In the genomic region with DNA sequence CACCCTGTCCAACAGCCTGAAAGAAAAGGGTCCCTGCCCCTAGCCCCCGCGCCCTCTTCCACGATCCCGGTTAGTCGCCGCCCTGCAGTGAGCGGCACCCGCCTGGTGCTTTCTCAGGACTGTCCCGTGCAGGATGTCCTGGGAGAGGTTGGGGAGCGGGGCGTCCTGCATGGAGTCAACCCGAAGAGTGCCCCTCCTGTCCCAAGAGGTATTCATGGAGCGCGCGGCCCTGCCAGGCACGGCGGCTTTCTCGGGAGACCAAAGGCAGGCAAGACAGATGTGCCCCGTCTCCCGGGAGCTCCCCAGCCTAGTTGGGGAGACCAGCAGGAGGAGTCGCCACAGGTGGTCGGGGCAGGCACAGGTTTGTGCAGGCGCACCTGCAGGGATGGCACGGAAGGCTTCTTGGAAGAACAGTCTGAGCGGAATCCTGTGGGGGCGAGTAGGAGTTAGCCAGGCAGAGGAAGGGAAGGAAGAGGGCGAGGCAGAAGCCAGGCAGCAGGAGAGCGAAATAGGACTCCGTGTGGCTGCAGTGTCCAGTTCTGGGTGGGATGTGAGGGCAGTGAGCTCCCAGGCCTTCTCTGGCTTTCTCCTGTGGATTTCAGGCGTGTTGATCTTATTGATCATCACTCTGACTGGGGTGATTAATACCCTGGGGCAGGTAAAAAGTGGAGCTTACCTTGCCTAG, we compare ENCODE assay signal across 7 cellular contexts. TPM values are rescaled to one million over a fixed set of nuclear protein-coding genes. Genes with fewer than 3 reads are reported as not detected.
DNase-seq lines count a peak whose midpoint lies in the region; ATAC-seq, FAIRE-seq and TF ChIP-seq lines count a peak whose summit lies in the region.

No MANE protein-coding gene starts in this region.

- no peaks in the 10 kb centered on the region for H3K27me3 Mint-ChIP-seq in activated B cell treated with CpG ODN at 0.5 μM for 24 hours

- POLR2A ChIA-PET in activated B cell treated with CpG ODN at 0.5 μM for 24 hours (lab: Charles Lee): interaction anchor here (1.2 to 1.8 kb wide), 6 partner anchors 13 to 311 kb away, joined by 3 to 14 read pairs (median 6); a partner anchor contains a TSS

- peak overlapping the region; percentile 88 for H3K4me3 Mint-ChIP-seq in activated B cell treated with CpG ODN at 0.5 μM for 24 hours

- H3K27ac Mint-ChIP-seq in activated B cell treated with CpG ODN at 0.5 μM for 24 hours: peak overlapping the region; percentile 41

- peak overlapping the region; percentile 90 to 99 (median 94) for H3K27ac ChIP-seq in gastrocnemius medialis

- H3K4me1 ChIP-seq in gastrocnemius medialis: peaks cover 37 to 42% of the 10 kb centered on the region in 2 donors

- intact Hi-C loops in activated B cell treated with CpG ODN at 0.5 μM for 24 hours (cut with micrococcal nuclease): loop anchor here (2.0 kb wide), 4 partner anchors 47 to 737 kb away; a partner anchor contains a TSS
- intact Hi-C loops in gastrocnemius medialis (cut with DNase I; ENCODE audit: low total_unique reads): no loop called here

- CTCF ChIA-PET in activated B cell treated with CpG ODN at 0.5 μM for 24 hours (lab: Charles Lee): interaction anchor here (1.6 to 4.0 kb wide), 3 partner anchors 14 to 45 kb away, joined by 8 to 27 read pairs (median 9); a partner anchor contains a TSS

- FAIRE-seq in HTR-8/SVneo (lab: Jason Lieb, UNC): peak; percentile 16

- in situ Hi-C loops in gastrocnemius medialis (cut with MboI; ENCODE audit: low sequenced_read_pairs in 4 of 4): no loop called here

- no peak for TF ChIP-seq POLR2A in gastrocnemius medialis (IDR thresholded peaks at IDR 0.05)

- no peaks in the 10 kb centered on the region for H3K27me3 ChIP-seq in gastrocnemius medialis

- no peaks in the 10 kb centered on the region for H3K9me3 Mint-ChIP-seq in activated B cell treated with CpG ODN at 0.5 μM for 24 hours

- H3K4me1 Mint-ChIP-seq in activated B cell treated with CpG ODN at 0.5 μM for 24 hours: peaks cover 34% of the 10 kb centered on the region

- ATAC-seq in activated B cell treated with CpG ODN at 0.5 μM for 24 hours (ENCODE audit: low read depth) (no peak), gastrocnemius medialis (no peak), GM21447 (IDR thresholded peaks at IDR 0.05; ENCODE audit: unreplicated experiment) (no peak)

- peaks cover 43% of the 10 kb centered on the region for H3K36me3 Mint-ChIP-seq in activated B cell treated with CpG ODN at 0.5 μM for 24 hours (ENCODE audit: low read depth)

- TF ChIP-seq CTCF in activated B cell treated with CpG ODN at 0.5 μM for 24 hours (IDR thresholded peaks at IDR 0.05): no peak
- TF ChIP-seq CTCF in gastrocnemius medialis (IDR thresholded peaks at IDR 0.05 in 4 of 5, conservative IDR thresholded peaks at IDR 0.05 in 1 of 5): no peak
- no peak for TF ChIP-seq CTCF in GM10266 (IDR thresholded peaks at IDR 0.05; ENCODE audit: control insufficient read depth, insufficient read depth, low read depth, missing control alignments)

- no peaks in the 10 kb centered on the region for H3K9me3 ChIP-seq in gastrocnemius medialis

- H3K4me3 ChIP-seq in gastrocnemius medialis: peak overlapping the region; percentile 84 to 98 (median 92)

- peaks cover 0 to 34% of the 10 kb centered on the region in 2 donors for H3K36me3 ChIP-seq in gastrocnemius medialis

- DNase-seq in HTR-8/SVneo (ENCODE audit: insufficient read length, low spot score): no peak
- DNase-seq in activated B cell treated with CpG ODN at 0.5 μM for 24 hours: no peak
- DNase-seq in glomerular visceral epithelial cell (ENCODE audit: extremely low spot score): peak; percentile 15
- no peak for DNase-seq in gastrocnemius medialis
- DNase-seq in GM10266 (ENCODE audit: extremely low spot score): no peak
- DNase-seq in NOMO-1 treated with dmso at 0.1 percent for 144 hours (lab: John Stamatoyannopoulos, UW; ENCODE audit: unreplicated experiment): no peak

RNA-seq across cellular contexts. Expression of a gene that starts 0.7 kb away (rescaled TPM):
- 47.9 and 51.2 TPM in 2 replicates for total RNA-seq in activated B cell treated with CpG ODN at 0.5 μM for 24 hours
- 100 to 1,000 TPM; 228 to 357 (median 264) TPM for total RNA-seq in gastrocnemius medialis

RNA-seq across cellular contexts. Expression of a gene that starts 29.6 kb away (rescaled TPM):
- total RNA-seq in activated B cell treated with CpG ODN at 0.5 μM for 24 hours: 0.18 and 0.39 TPM in 2 replicates
- total RNA-seq in gastrocnemius medialis: 100 to 1,000 TPM; 165 to 577 (median 232) TPM

RNA-seq across cellular contexts. Expression of a gene that starts 41.9 kb away (rescaled TPM):
- total RNA-seq in activated B cell treated with CpG ODN at 0.5 μM for 24 hours (72.8 and 80.8 TPM in 2 replicates), gastrocnemius medialis (10 to 100 TPM; 44.4 to 70.4 (median 57.0) TPM)

RNA-seq across cellular contexts. Expression of a gene that starts 47.2 kb away (rescaled TPM):
- total RNA-seq in activated B cell treated with CpG ODN at 0.5 μM for 24 hours (3.0 and 3.1 TPM in 2 replicates), gastrocnemius medialis (10 to 100 TPM in 3 of 4 donors, 1 to 10 TPM in 1; 2.4 to 20.8 (median 12.5) TPM)

Comparison
In these comparisons a context has a peak if more than half of its experiments do, and no peak if none do; other contexts are left out.
1. RNA of a gene that starts 29.6 kb away (total RNA-seq): 165 to 577 TPM in gastrocnemius medialis; 0.18 to 0.39 TPM in activated B cell treated with CpG ODN at 0.5 μM for 24 hours; every median in the first group is over 100 times any median in the second.